In the genomic region with DNA sequence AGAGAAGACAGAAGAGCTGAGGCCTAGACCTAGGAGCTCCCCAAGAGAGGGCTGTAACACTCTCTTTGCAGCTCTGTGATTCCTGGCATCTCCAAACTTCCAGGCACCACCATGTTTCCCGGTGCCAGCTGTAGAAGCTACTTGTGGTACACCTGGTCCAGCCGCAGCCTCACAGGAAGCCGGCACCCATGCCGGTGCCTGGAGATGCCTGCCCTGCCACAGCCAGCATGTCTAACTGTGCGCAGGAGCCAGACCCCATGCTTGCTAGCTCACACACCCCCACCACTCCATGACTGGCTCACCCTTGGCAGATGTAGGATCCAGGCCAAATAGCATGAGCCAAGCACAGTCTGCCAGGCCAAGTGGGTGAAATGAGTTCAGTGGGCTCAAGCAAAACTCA, we compare ENCODE assay signal across 38 cellular contexts.
"Had no signal": no experiment of that assay in that cellular context is flagged by ENCODE, and none has a peak within 500 bp of the region (broad histone marks: within the 10 kb centered on the region; RNA-seq: fewer than 3 reads in every experiment).

No MANE protein-coding gene starts in this region.

- H3K36me3 ChIP-seq: brain microvascular endothelial cell, WERI-Rb-1 had no signal

- H3K27me3 ChIP-seq: brain microvascular endothelial cell had no signal

- ATAC-seq: activated CD8-positive, alpha-beta T cell treated with anti-CD3 and anti-CD28 coated beads for 36 hours; activated T-cell treated with anti-CD3 and anti-CD28 coated beads, Interleukin-2, amount 50 U/mL, for 72 hours; activated T-helper 17 cell treated with anti-CD3 and anti-CD28 coated beads, Interleukin-2, amount 50 U/mL, for 72 hours; PC-3; Right ventricle myocardium inferior; SK-N-SH treated with all-trans-retinoic acid at 6 μM for 48 hours; T-cell; T-helper 17 cell had no signal

- DNase-seq: activated CD4-positive, alpha-beta T cell treated with anti-CD3 and anti-CD28 coated beads for 1 hour; activated CD4-positive, alpha-beta T cell treated with anti-CD3 and anti-CD28 coated beads, Interleukin-2, amount 10 ng/mL, durations not matched to agents 24 days and 14 days; activated CD4-positive, alpha-beta T cell treated with anti-CD3 and anti-CD28 coated beads, Interleukin-2, amount 50 U/mL, for 4 hours; activated CD4-positive, CD25-positive, alpha-beta regulatory T cell; activated CD8-positive, alpha-beta T cell treated with anti-CD3 and anti-CD28 coated beads for 36 hours; activated effector memory CD4-positive, alpha-beta T cell treated with anti-CD3 and anti-CD28 coated beads, Interleukin-2, amount 50 U/mL, for 16 hours; activated naive CD4-positive, alpha-beta T cell; activated naive CD4-positive, alpha-beta T cell treated with anti-CD3 and anti-CD28 coated beads, Interleukin-2, amount 50 U/mL, for 16 hours; activated naive CD8-positive, alpha-beta T cell treated with anti-CD3 and anti-CD28 coated beads for 36 hours; activated T-cell treated with anti-CD3 and anti-CD28 coated beads, Interleukin-2, amount 50 U/mL, for 1 hour; activated T-cell treated with anti-CD3 and anti-CD28 coated beads, Interleukin-2, amount 50 U/mL, for 72 hours; amniotic stem cell; aorta; brain microvascular endothelial cell; central memory CD4-positive, alpha-beta T cell; Karpas-422; KBM-7; MV-4-11; NCI-H1092; NCI-H1417; NCI-H146; NCI-H187 treated with DMSO at 0.1 percent for 48 hours; NCI-H2081; NCI-H2171 treated with DMSO at 0.1 percent for 48 hours; NCI-H226; NCI-H446 treated with DMSO at 0.1 percent for 48 hours; NCI-H524; NCI-H69; NCI-H82; PC-3; SIG-M5; T-cell; T-helper 17 cell; WERI-Rb-1 had no signal

- H3K27ac ChIP-seq: brain microvascular endothelial cell, RWPE1, WERI-Rb-1 had no signal
